Comparison of ENCODE assay signal across 8 cellular contexts in the genomic region with DNA sequence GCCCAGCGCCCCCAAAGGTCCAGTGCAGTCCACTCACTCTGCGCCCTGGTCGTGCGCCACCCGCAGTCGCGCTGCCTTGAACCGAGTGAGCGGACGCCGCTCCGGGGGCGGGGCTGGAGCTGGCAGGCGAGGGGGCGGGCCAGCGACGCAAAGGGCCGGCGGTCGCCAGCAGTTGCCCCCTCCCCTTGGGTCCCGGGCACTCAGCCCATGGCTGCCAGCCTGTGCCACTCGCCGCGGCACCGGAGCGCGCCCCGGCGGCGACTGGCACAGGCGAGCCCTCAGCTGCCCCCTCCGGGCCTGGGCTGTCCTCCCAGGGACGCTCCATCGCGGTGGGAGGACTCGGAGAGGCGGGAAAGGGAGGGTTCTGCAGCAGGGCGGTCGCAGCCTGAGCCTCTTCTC. TPM values are rescaled to one million over a fixed set of nuclear protein-coding genes. Genes with fewer than 3 reads are reported as not detected.
DNase-seq lines count a peak whose midpoint lies in the region; ATAC-seq lines count a peak whose summit lies in the region.

A gene with protein sequence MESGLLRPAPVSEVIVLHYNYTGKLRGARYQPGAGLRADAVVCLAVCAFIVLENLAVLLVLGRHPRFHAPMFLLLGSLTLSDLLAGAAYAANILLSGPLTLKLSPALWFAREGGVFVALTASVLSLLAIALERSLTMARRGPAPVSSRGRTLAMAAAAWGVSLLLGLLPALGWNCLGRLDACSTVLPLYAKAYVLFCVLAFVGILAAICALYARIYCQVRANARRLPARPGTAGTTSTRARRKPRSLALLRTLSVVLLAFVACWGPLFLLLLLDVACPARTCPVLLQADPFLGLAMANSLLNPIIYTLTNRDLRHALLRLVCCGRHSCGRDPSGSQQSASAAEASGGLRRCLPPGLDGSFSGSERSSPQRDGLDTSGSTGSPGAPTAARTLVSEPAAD (minus strand): TSS at position 87 of the 399 bp plus-strand sequence. CDS start 2,436 bp downstream, outside the sequence.

- H3K4me3 Mint-ChIP-seq in activated T-helper 1 cell treated with anti-CD3 and anti-CD28 coated beads, Interleukin-12 subunit alpha, Interleukin-12 subunit beta, Interleukin-2, Interleukin-4 antibody, amounts not matched to agents 30 ng/mL and 10 ng/mL and 1 ng/mL, durations not matched to agents 14 hours and 24 hours and 36 hours, result peak within 1 kb of the TSS; percentile 70

- H3K4me1 ChIP-seq in HAP-1, result peaks cover 5% of the 10 kb centered on the region

- H3K9me3 ChIP-seq in HAP-1, result no peaks in the 10 kb centered on the region

- in situ Hi-C loops in HAP-1 (cut with MboI; ENCODE audit: low sequenced_read_pairs), result no loop called here

- DNase-seq in AG20443 (ENCODE audit: low spot score) (peak; percentile 69), HAP-1 (ENCODE audit: low spot score in 2 of 2) (peak in 1 of 2 experiments; percentile 77), left ventricle myocardium superior (peak; percentile 46), sciatic nerve (ENCODE audit: low spot score) (no peak), T-helper 9 cell (no peak), dedifferentiated amniotic fluid mesenchymal stem cell (ENCODE audit: extremely low spot score) (no peak), kidney glomerular epithelial cell (lab: John Stamatoyannopoulos, UW) (no peak)
- DNase-seq in activated T-helper 1 cell treated with anti-CD3 and anti-CD28 coated beads, Interleukin-12 subunit alpha, Interleukin-12 subunit beta, Interleukin-2, Interleukin-4 antibody, amounts not matched to agents 30 ng/mL and 10 ng/mL and 1 ng/mL, durations not matched to agents 14 hours and 24 hours and 36 hours (ENCODE audit: low spot score), result no peak

- no peaks in the 10 kb centered on the region; the same call in 1 of the 2 replicates for H3K27me3 ChIP-seq in HAP-1 (ENCODE audit: low read depth)

- ATAC-seq in left ventricle myocardium superior (peak; percentile 62), sciatic nerve (peak; percentile 30)

- no peaks in the 10 kb centered on the region for H3K9me3 Mint-ChIP-seq in activated T-helper 1 cell treated with anti-CD3 and anti-CD28 coated beads, Interleukin-12 subunit alpha, Interleukin-12 subunit beta, Interleukin-2, Interleukin-4 antibody, amounts not matched to agents 30 ng/mL and 10 ng/mL and 1 ng/mL, durations not matched to agents 14 hours and 24 hours and 36 hours

- peaks cover 22% of the 10 kb centered on the region for H3K4me1 Mint-ChIP-seq in activated T-helper 1 cell treated with anti-CD3 and anti-CD28 coated beads, Interleukin-12 subunit alpha, Interleukin-12 subunit beta, Interleukin-2, Interleukin-4 antibody, amounts not matched to agents 30 ng/mL and 10 ng/mL and 1 ng/mL, durations not matched to agents 14 hours and 24 hours and 36 hours (ENCODE audit: low read depth)

- intact Hi-C loops in activated T-helper 1 cell treated with anti-CD3 and anti-CD28 coated beads, Interleukin-12 subunit alpha, Interleukin-12 subunit beta, Interleukin-2, Interleukin-4 antibody, amounts not matched to agents 30 ng/mL and 10 ng/mL and 1 ng/mL, durations not matched to agents 14 hours and 24 hours and 36 hours (cut with micrococcal nuclease), result no loop called here
- intact Hi-C loops in left ventricle myocardium superior (cut with micrococcal nuclease), result no loop called here
- intact Hi-C loops in sciatic nerve (cut with DNase I), result no loop called here

- H3K27me3 Mint-ChIP-seq in activated T-helper 1 cell treated with anti-CD3 and anti-CD28 coated beads, Interleukin-12 subunit alpha, Interleukin-12 subunit beta, Interleukin-2, Interleukin-4 antibody, amounts not matched to agents 30 ng/mL and 10 ng/mL and 1 ng/mL, durations not matched to agents 14 hours and 24 hours and 36 hours (ENCODE audit: insufficient read depth), result peaks cover 67% of the 10 kb centered on the region

- H3K36me3 ChIP-seq in HAP-1 (replicated peaks), result no peaks in the 10 kb centered on the region

- peak within 1 kb of the TSS; percentile 8 for H3K27ac Mint-ChIP-seq in activated T-helper 1 cell treated with anti-CD3 and anti-CD28 coated beads, Interleukin-12 subunit alpha, Interleukin-12 subunit beta, Interleukin-2, Interleukin-4 antibody, amounts not matched to agents 30 ng/mL and 10 ng/mL and 1 ng/mL, durations not matched to agents 14 hours and 24 hours and 36 hours

- peaks cover 4% of the 10 kb centered on the region for H3K36me3 Mint-ChIP-seq in activated T-helper 1 cell treated with anti-CD3 and anti-CD28 coated beads, Interleukin-12 subunit alpha, Interleukin-12 subunit beta, Interleukin-2, Interleukin-4 antibody, amounts not matched to agents 30 ng/mL and 10 ng/mL and 1 ng/mL, durations not matched to agents 14 hours and 24 hours and 36 hours (ENCODE audit: low read depth)

- peak within 1 kb of the TSS; percentile 54 for H3K4me3 ChIP-seq in HAP-1

RNA-seq across cellular contexts. Expression of the gene that starts here (rescaled TPM):
- total RNA-seq in activated T-helper 1 cell treated with anti-CD3 and anti-CD28 coated beads, Interleukin-12 subunit alpha, Interleukin-12 subunit beta, Interleukin-2, Interleukin-4 antibody, amounts not matched to agents 30 ng/mL and 10 ng/mL and 1 ng/mL, durations not matched to agents 14 hours and 24 hours and 36 hours, result not detected in 2 replicates
- total RNA-seq in left ventricle myocardium superior (not detected), sciatic nerve (0.53 TPM)

Comparison
In these comparisons a context has a peak if more than half of its experiments do, and no peak if none do; other contexts are left out.
1. Peak in DNase-seq and ATAC-seq in left ventricle myocardium superior; RNA of the gene not detected or under 1 TPM.
2. Peak in ATAC-seq in sciatic nerve; RNA of the gene not detected or under 1 TPM.